ENCODE assay signal across 17 cellular contexts in the genomic region with DNA sequence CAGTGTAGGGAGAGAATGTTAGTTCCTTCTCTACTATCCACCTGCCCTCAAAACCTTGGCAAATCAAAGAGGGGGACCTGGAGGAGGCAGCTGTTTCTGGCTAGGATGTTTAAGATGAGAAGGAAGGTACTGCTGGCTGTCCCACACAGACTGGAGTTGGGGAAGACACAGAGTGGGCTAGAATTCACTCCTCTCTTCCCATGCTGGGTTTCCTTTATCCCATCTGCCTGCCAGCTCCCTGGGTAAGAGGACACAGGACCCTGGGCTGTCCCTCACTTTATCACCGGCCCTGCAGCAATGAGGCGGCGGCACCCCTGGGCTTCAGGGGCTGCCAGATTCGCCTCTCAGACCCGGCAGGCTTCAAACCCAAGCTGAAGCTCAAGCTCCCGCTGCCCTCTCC.
"Had no signal": no experiment of that assay in that cellular context is flagged by ENCODE, and none has a peak within 500 bp of the region (broad histone marks: within the 10 kb centered on the region; RNA-seq: fewer than 3 reads in every experiment).

No MANE protein-coding gene starts in this region.

- H3K4me3 ChIP-seq: lung, smooth muscle cell, tibial artery had no signal

- H3K9me3 ChIP-seq: tibial artery had no signal

- DNase-seq: activated CD4-positive, alpha-beta T cell treated with anti-CD3 and anti-CD28 coated beads, Interleukin-2, amount 10 ng/mL, durations not matched to agents 24 days and 14 days; activated CD8-positive, alpha-beta T cell treated with anti-CD3 and anti-CD28 coated beads, Interleukin-2, amount 10 ng/mL, durations not matched to agents 7 days and 5 days; activated naive CD4-positive, alpha-beta T cell treated with anti-CD3 and anti-CD28 coated beads, Interleukin-2, amount 50 U/mL, for 16 hours; activated T-cell treated with anti-CD3 and anti-CD28 coated beads, Interleukin-2, amount 50 U/mL, for 24 hours; effector CD8-positive, alpha-beta T cell; stimulated activated CD4-positive, alpha-beta T cell treated with anti-CD3 and anti-CD28 coated beads, Interleukin-4, amount 100 ng/mL, for 4 hours; stimulated activated naive B cell treated with anti-CD40 and anti-IgM and Interleukin-4, amounts not matched to agents 10 μg/mL and 1 μg/mL and 100 μg/mL, for 72 hours; T-cell; T-helper 9 cell; tibial artery had no signal

- H3K4me1 ChIP-seq: parathyroid adenoma had no signal

- H3K27me3 ChIP-seq: tibial artery had no signal

- H3K4me3 Mint-ChIP-seq: activated CD4-positive, alpha-beta T cell treated with anti-CD3 and anti-CD28 coated beads, Interleukin-2, amount 10 ng/mL, durations not matched to agents 24 days and 14 days; activated CD8-positive, alpha-beta T cell treated with anti-CD3 and anti-CD28 coated beads, Interleukin-2, amount 10 ng/mL, durations not matched to agents 7 days and 5 days; activated T-cell treated with anti-CD3 and anti-CD28 coated beads, Interleukin-2, amount 50 U/mL, for 24 hours; dendritic cell treated with granulocyte-macrophage colony-stimulating factor and Interleukin-4, amounts not matched to agents 40 ng/mL and 50 ng/mL, for 4 days; stimulated activated naive B cell treated with anti-CD40 and anti-IgM and Interleukin-4, amounts not matched to agents 10 μg/mL and 1 μg/mL and 100 μg/mL, for 72 hours; T-cell had no signal

- ATAC-seq: activated CD8-positive, alpha-beta T cell treated with anti-CD3 and anti-CD28 coated beads, Interleukin-2, amount 10 ng/mL, durations not matched to agents 7 days and 5 days; esophagus mucosa; sciatic nerve; SK-N-SH treated with all-trans-retinoic acid at 6 μM for 48 hours; stimulated activated naive B cell treated with anti-CD40 and anti-IgM and Interleukin-4, amounts not matched to agents 10 μg/mL and 1 μg/mL and 100 μg/mL, for 72 hours; T-cell had no signal

- H3K27ac Mint-ChIP-seq: activated CD4-positive, alpha-beta T cell treated with anti-CD3 and anti-CD28 coated beads, Interleukin-2, amount 10 ng/mL, durations not matched to agents 24 days and 14 days; activated CD8-positive, alpha-beta T cell treated with anti-CD3 and anti-CD28 coated beads, Interleukin-2, amount 10 ng/mL, durations not matched to agents 7 days and 5 days; activated T-cell treated with anti-CD3 and anti-CD28 coated beads, Interleukin-2, amount 50 U/mL, for 24 hours; dendritic cell treated with granulocyte-macrophage colony-stimulating factor and Interleukin-4, amounts not matched to agents 40 ng/mL and 50 ng/mL, for 4 days; stimulated activated naive B cell treated with anti-CD40 and anti-IgM and Interleukin-4, amounts not matched to agents 10 μg/mL and 1 μg/mL and 100 μg/mL, for 72 hours; T-cell had no signal

- H3K27me3 Mint-ChIP-seq: activated CD4-positive, alpha-beta T cell treated with anti-CD3 and anti-CD28 coated beads, Interleukin-2, amount 10 ng/mL, durations not matched to agents 24 days and 14 days; activated T-cell treated with anti-CD3 and anti-CD28 coated beads, Interleukin-2, amount 50 U/mL, for 24 hours; dendritic cell treated with granulocyte-macrophage colony-stimulating factor and Interleukin-4, amounts not matched to agents 40 ng/mL and 50 ng/mL, for 4 days; stimulated activated naive B cell treated with anti-CD40 and anti-IgM and Interleukin-4, amounts not matched to agents 10 μg/mL and 1 μg/mL and 100 μg/mL, for 72 hours; T-cell had no signal

- H3K27ac ChIP-seq: parathyroid adenoma, tibial artery had no signal
